Comparison of ENCODE assay signal across 31 cellular contexts in genomic region chr2:6788614-6789013, GRCh38.
"Had no signal": no experiment of that assay in that cellular context is flagged by ENCODE, and none has a peak within 500 bp of the region (broad histone marks: within the 10 kb centered on the region; RNA-seq: fewer than 3 reads in every experiment).

No MANE protein-coding gene starts in this region.

- H3K4me3 Mint-ChIP-seq: activated CD4-positive, alpha-beta memory T cell treated with anti-CD3 and anti-CD28 coated beads for 36 hours; activated CD4-positive, alpha-beta T cell treated with anti-CD3 and anti-CD28 coated beads for 36 hours; activated CD4-positive, alpha-beta T cell treated with anti-CD3 and anti-CD28 coated beads, Interleukin-2, amount 10 ng/mL, durations not matched to agents 24 days and 14 days; activated CD8-positive, alpha-beta memory T cell treated with anti-CD3 and anti-CD28 coated beads, Interleukin-2, amount 10 ng/mL, durations not matched to agents 7 days and 5 days; activated CD8-positive, alpha-beta T cell treated with anti-CD3 and anti-CD28 coated beads, Interleukin-2, amount 10 ng/mL, durations not matched to agents 7 days and 5 days; activated naive CD4-positive, alpha-beta T cell treated with anti-CD3 and anti-CD28 coated beads for 36 hours; activated naive CD4-positive, alpha-beta T cell treated with anti-CD3 and anti-CD28 coated beads, Interleukin-2, amount 50 U/mL, for 24 hours; activated naive CD8-positive, alpha-beta T cell treated with anti-CD3 and anti-CD28 coated beads for 36 hours; activated naive CD8-positive, alpha-beta T cell treated with anti-CD3 and anti-CD28 coated beads, Interleukin-2, amount 50 U/mL, for 24 hours; activated T-helper 1 cell treated with anti-CD3 and anti-CD28 coated beads, Interleukin-12 subunit alpha, Interleukin-12 subunit beta, Interleukin-2, Interleukin-4 antibody, amounts not matched to agents 30 ng/mL and 10 ng/mL and 1 ng/mL, durations not matched to agents 14 hours and 24 hours and 36 hours; central memory CD8-positive, alpha-beta T cell; effector memory CD8-positive, alpha-beta T cell had no signal

- H3K36me3 Mint-ChIP-seq: activated CD4-positive, alpha-beta memory T cell treated with anti-CD3 and anti-CD28 coated beads for 36 hours; activated CD8-positive, alpha-beta memory T cell treated with anti-CD3 and anti-CD28 coated beads, Interleukin-2, amount 10 ng/mL, durations not matched to agents 7 days and 5 days; activated naive CD4-positive, alpha-beta T cell treated with anti-CD3 and anti-CD28 coated beads, Interleukin-2, amount 50 U/mL, for 24 hours; activated naive CD8-positive, alpha-beta T cell treated with anti-CD3 and anti-CD28 coated beads for 36 hours had no signal

- H3K36me3 ChIP-seq: adrenal gland, esophagus squamous epithelium had no signal

- H3K27ac ChIP-seq: adrenal gland, body of pancreas, coronary artery, epithelial cell of prostate, esophagus squamous epithelium had no signal

- H3K4me1 Mint-ChIP-seq: activated CD4-positive, alpha-beta T cell treated with anti-CD3 and anti-CD28 coated beads for 36 hours; activated CD4-positive, alpha-beta T cell treated with anti-CD3 and anti-CD28 coated beads, Interleukin-2, amount 10 ng/mL, durations not matched to agents 24 days and 14 days; activated CD8-positive, alpha-beta memory T cell treated with anti-CD3 and anti-CD28 coated beads, Interleukin-2, amount 10 ng/mL, durations not matched to agents 7 days and 5 days; activated naive CD4-positive, alpha-beta T cell treated with anti-CD3 and anti-CD28 coated beads, Interleukin-2, amount 50 U/mL, for 24 hours; activated naive CD8-positive, alpha-beta T cell treated with anti-CD3 and anti-CD28 coated beads for 36 hours; central memory CD8-positive, alpha-beta T cell had no signal

- H3K4me3 ChIP-seq: adrenal gland, body of pancreas, coronary artery, esophagus squamous epithelium had no signal

- H3K27me3 Mint-ChIP-seq: activated naive CD4-positive, alpha-beta T cell treated with anti-CD3 and anti-CD28 coated beads, Interleukin-2, amount 50 U/mL, for 24 hours; activated naive CD8-positive, alpha-beta T cell treated with anti-CD3 and anti-CD28 coated beads, Interleukin-2, amount 50 U/mL, for 24 hours had no signal

- FAIRE-seq: frontal cortex had no signal

- H3K9me3 Mint-ChIP-seq: activated CD4-positive, alpha-beta memory T cell treated with anti-CD3 and anti-CD28 coated beads for 36 hours; activated CD4-positive, alpha-beta T cell treated with anti-CD3 and anti-CD28 coated beads, Interleukin-2, amount 10 ng/mL, durations not matched to agents 24 days and 14 days; activated naive CD4-positive, alpha-beta T cell treated with anti-CD3 and anti-CD28 coated beads for 36 hours; activated naive CD4-positive, alpha-beta T cell treated with anti-CD3 and anti-CD28 coated beads, Interleukin-2, amount 50 U/mL, for 24 hours; activated naive CD8-positive, alpha-beta T cell treated with anti-CD3 and anti-CD28 coated beads for 36 hours; activated naive CD8-positive, alpha-beta T cell treated with anti-CD3 and anti-CD28 coated beads, Interleukin-2, amount 50 U/mL, for 24 hours; activated T-helper 1 cell treated with anti-CD3 and anti-CD28 coated beads, Interleukin-12 subunit alpha, Interleukin-12 subunit beta, Interleukin-2, Interleukin-4 antibody, amounts not matched to agents 30 ng/mL and 10 ng/mL and 1 ng/mL, durations not matched to agents 14 hours and 24 hours and 36 hours; activated T-helper 2 cell treated with anti-CD3 and anti-CD28 coated beads, Interferon-gamma antibody, Interleukin-2, Interleukin-4, amounts not matched to agents 10 μg/mL and 5 μg/mL and 100 μg/mL, durations not matched to agents 14 hours and 24 hours and 36 hours; central memory CD8-positive, alpha-beta T cell; effector memory CD8-positive, alpha-beta T cell had no signal

- ATAC-seq: activated CD4-positive, alpha-beta T cell treated with anti-CD3 and anti-CD28 coated beads for 36 hours; activated CD8-positive, alpha-beta memory T cell treated with anti-CD3 and anti-CD28 coated beads, Interleukin-2, amount 10 ng/mL, durations not matched to agents 7 days and 5 days; activated CD8-positive, alpha-beta T cell treated with anti-CD3 and anti-CD28 coated beads, Interleukin-2, amount 10 ng/mL, durations not matched to agents 7 days and 5 days; activated naive CD8-positive, alpha-beta T cell treated with anti-CD3 and anti-CD28 coated beads, Interleukin-2, amount 50 U/mL, for 24 hours; body of pancreas; effector memory CD8-positive, alpha-beta T cell had no signal

- H3K27ac Mint-ChIP-seq: activated CD4-positive, alpha-beta memory T cell treated with anti-CD3 and anti-CD28 coated beads for 36 hours; activated CD4-positive, alpha-beta T cell treated with anti-CD3 and anti-CD28 coated beads for 36 hours; activated CD4-positive, alpha-beta T cell treated with anti-CD3 and anti-CD28 coated beads, Interleukin-2, amount 10 ng/mL, durations not matched to agents 24 days and 14 days; activated CD8-positive, alpha-beta memory T cell treated with anti-CD3 and anti-CD28 coated beads, Interleukin-2, amount 10 ng/mL, durations not matched to agents 7 days and 5 days; activated CD8-positive, alpha-beta T cell treated with anti-CD3 and anti-CD28 coated beads, Interleukin-2, amount 10 ng/mL, durations not matched to agents 7 days and 5 days; activated naive CD4-positive, alpha-beta T cell treated with anti-CD3 and anti-CD28 coated beads for 36 hours; activated naive CD4-positive, alpha-beta T cell treated with anti-CD3 and anti-CD28 coated beads, Interleukin-2, amount 50 U/mL, for 24 hours; activated naive CD8-positive, alpha-beta T cell treated with anti-CD3 and anti-CD28 coated beads for 36 hours; activated naive CD8-positive, alpha-beta T cell treated with anti-CD3 and anti-CD28 coated beads, Interleukin-2, amount 50 U/mL, for 24 hours; activated T-helper 1 cell treated with anti-CD3 and anti-CD28 coated beads, Interleukin-12 subunit alpha, Interleukin-12 subunit beta, Interleukin-2, Interleukin-4 antibody, amounts not matched to agents 30 ng/mL and 10 ng/mL and 1 ng/mL, durations not matched to agents 14 hours and 24 hours and 36 hours; activated T-helper 2 cell treated with anti-CD3 and anti-CD28 coated beads, Interferon-gamma antibody, Interleukin-2, Interleukin-4, amounts not matched to agents 10 μg/mL and 5 μg/mL and 100 μg/mL, durations not matched to agents 14 hours and 24 hours and 36 hours; effector memory CD8-positive, alpha-beta T cell had no signal

- DNase-seq: activated CD4-positive, alpha-beta memory T cell treated with anti-CD3 and anti-CD28 coated beads for 36 hours; activated CD4-positive, alpha-beta T cell treated with anti-CD3 and anti-CD28 coated beads for 36 hours; activated CD4-positive, alpha-beta T cell treated with anti-CD3 and anti-CD28 coated beads, Interleukin-2, amount 10 ng/mL, durations not matched to agents 24 days and 14 days; activated CD4-positive, CD25-positive, alpha-beta regulatory T cell; activated CD4-positive, CD25-positive, alpha-beta regulatory T cell treated with anti-CD3 and anti-CD28 coated beads, Interleukin-2, amount 50 U/mL, for 72 hours; activated CD8-positive, alpha-beta memory T cell treated with anti-CD3 and anti-CD28 coated beads, Interleukin-2, amount 10 ng/mL, durations not matched to agents 7 days and 5 days; activated CD8-positive, alpha-beta memory T cell treated with anti-CD3 and anti-CD28 coated beads, Interleukin-2, amount 50 U/mL, for 4 hours; activated CD8-positive, alpha-beta T cell treated with anti-CD3 and anti-CD28 coated beads, Interleukin-2, amount 10 ng/mL, durations not matched to agents 7 days and 5 days; activated effector memory CD4-positive, alpha-beta T cell treated with anti-CD3 and anti-CD28 coated beads, Interleukin-2, amount 50 U/mL, for 16 hours; activated naive CD4-positive, alpha-beta T cell treated with anti-CD3 and anti-CD28 coated beads for 36 hours; activated naive CD8-positive, alpha-beta T cell treated with anti-CD3 and anti-CD28 coated beads for 36 hours; activated naive CD8-positive, alpha-beta T cell treated with anti-CD3 and anti-CD28 coated beads, Interleukin-2, amount 50 U/mL, for 24 hours; activated T-cell treated with anti-CD3 and anti-CD28 coated beads, Interleukin-2, amount 50 U/mL, for 1 hour; activated T-cell treated with anti-CD3 and anti-CD28 coated beads, Interleukin-2, amount 50 U/mL, for 48 hours; adrenal gland; amygdala; aorta; body of pancreas; dermis blood vessel endothelial cell; effector CD4-positive, alpha-beta T cell; effector memory CD8-positive, alpha-beta T cell; esophagus squamous epithelium; head of caudate nucleus; T-helper 2 cell had no signal

- H3K9me3 ChIP-seq: adrenal gland, body of pancreas, esophagus squamous epithelium had no signal

- H3K4me1 ChIP-seq: adrenal gland, body of pancreas, esophagus squamous epithelium had no signal
